ENCODE assay signal across 8 cellular contexts in the genomic region with DNA sequence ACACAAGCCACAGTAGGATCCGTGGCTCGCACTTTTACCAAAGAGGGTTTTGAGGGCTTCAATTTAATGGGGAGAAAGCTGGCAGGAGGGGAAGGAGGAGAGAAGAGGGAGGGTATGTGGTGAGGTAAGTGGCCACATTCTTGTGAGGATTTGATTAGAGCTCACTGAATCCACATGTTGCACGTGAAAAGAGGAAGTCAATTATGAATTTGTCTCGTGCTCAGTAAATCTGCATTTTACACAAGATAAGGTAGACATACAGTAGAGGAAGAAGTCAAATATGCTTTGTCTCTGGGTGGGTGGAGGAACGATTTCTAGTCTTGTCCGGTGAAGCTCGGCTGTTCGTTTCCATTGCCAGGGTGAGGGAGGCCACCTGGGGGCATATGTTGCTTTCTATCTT. TPM values are rescaled to one million over a fixed set of nuclear protein-coding genes. Genes with fewer than 3 reads are reported as not detected.
DNase-seq lines count a peak whose midpoint lies in the region; ATAC-seq and TF ChIP-seq lines count a peak whose summit lies in the region.

No MANE protein-coding gene starts in this region.

- H3K27ac ChIP-seq in iPS-18a (ENCODE audit: low read length): peak overlapping the region; percentile 70
- no peak overlapping the region for H3K27ac ChIP-seq in thyroid gland

- WGBS in thyroid gland, 2 donors: 16 to 20% methylated on average over 8 of the region's 8 CpGs

- TF ChIP-seq POLR2A in thyroid gland (IDR thresholded peaks at IDR 0.05): no peak

- peak overlapping the region; percentile 82 for H3K27ac Mint-ChIP-seq in activated T-cell treated with anti-CD3 and anti-CD28 coated beads, Interleukin-2, amount 50 U/mL, for 24 hours
- peak overlapping the region; percentile 25; the same call in 1 of the 2 replicates for H3K27ac Mint-ChIP-seq in WTC11

- H3K4me3 Mint-ChIP-seq in activated T-cell treated with anti-CD3 and anti-CD28 coated beads, Interleukin-2, amount 50 U/mL, for 24 hours: peak overlapping the region; percentile 84
- H3K4me3 Mint-ChIP-seq in WTC11: peak overlapping the region; percentile 82

- peaks cover 7% of the 10 kb centered on the region for H3K4me1 ChIP-seq in iPS-18a (ENCODE audit: control insufficient read depth, low read depth, low read length)
- H3K4me1 ChIP-seq in thyroid gland: peaks cover 6% of the 10 kb centered on the region in 2 donors

- TF ChIP-seq CTCF in WTC11 (IDR thresholded peaks at IDR 0.05) (no peak), thyroid gland (IDR thresholded peaks at IDR 0.05) (no peak)

- peaks cover 40% of the 10 kb centered on the region for H3K4me1 Mint-ChIP-seq in activated T-cell treated with anti-CD3 and anti-CD28 coated beads, Interleukin-2, amount 50 U/mL, for 24 hours (ENCODE audit: low read depth)
- peaks cover 16% of the 10 kb centered on the region for H3K4me1 Mint-ChIP-seq in WTC11

- no peak for ATAC-seq in WTC11
- no peak for ATAC-seq in GM19467 (IDR thresholded peaks at IDR 0.05; ENCODE audit: unreplicated experiment)
- no peak for ATAC-seq in HG03139 (IDR thresholded peaks at IDR 0.05; ENCODE audit: unreplicated experiment)
- ATAC-seq in HG03097 (IDR thresholded peaks at IDR 0.05; ENCODE audit: low FRiP score, unreplicated experiment): no peak

- H3K4me3 ChIP-seq in iPS-18a (ENCODE audit: low read length) (peak overlapping the region; percentile 76), thyroid gland (replicated peaks in 1 of 3) (peak overlapping the region; percentile 68 to 77 (median 73))

- POLR2A ChIA-PET in WTC11 (lab: Charles Lee): interaction anchor here (1.5 kb wide), 1 partner anchor 11 kb away, joined by 5 read pairs; no protein-coding TSS in a partner anchor

- H3K9me3 ChIP-seq in iPS-18a (ENCODE audit: control insufficient read depth, low read depth, low read length): no peaks in the 10 kb centered on the region
- no peaks in the 10 kb centered on the region for H3K9me3 ChIP-seq in thyroid gland

- H3K36me3 ChIP-seq in iPS-18a (ENCODE audit: control insufficient read depth, low read depth, low read length) (peaks cover 41% of the 10 kb centered on the region), thyroid gland (peaks cover 0 to 13% of the 10 kb centered on the region in 2 donors)

- peak overlapping the region; percentile 96 for H3K9ac ChIP-seq in iPS-18a (ENCODE audit: low read length)

- intact Hi-C loops in thyroid gland (cut with DNase I): no loop called here

- CTCF ChIA-PET in WTC11 (lab: Charles Lee): interaction anchor here (0.6 to 1.9 kb wide), 8 partner anchors 10 to 127 kb away, joined by 3 to 8 read pairs (median 4); a partner anchor contains a TSS

- no peak for DNase-seq in activated T-cell treated with anti-CD3 and anti-CD28 coated beads, Interleukin-2, amount 50 U/mL, for 24 hours
- DNase-seq in activated T-cell treated with anti-CD3 and anti-CD28 coated beads, Interleukin-2, amount 50 U/mL, for 1 hour: no peak
- no peak for DNase-seq in WTC11 (ENCODE audit: low spot score)
- DNase-seq in thyroid gland: no peak

- H3K36me3 Mint-ChIP-seq in activated T-cell treated with anti-CD3 and anti-CD28 coated beads, Interleukin-2, amount 50 U/mL, for 24 hours (ENCODE audit: low read depth): peaks cover 84% of the 10 kb centered on the region
- H3K36me3 Mint-ChIP-seq in WTC11: peaks cover 49% of the 10 kb centered on the region

- peaks cover 7% of the 10 kb centered on the region for H3K9me3 Mint-ChIP-seq in activated T-cell treated with anti-CD3 and anti-CD28 coated beads, Interleukin-2, amount 50 U/mL, for 24 hours
- peaks cover 8% of the 10 kb centered on the region for H3K9me3 Mint-ChIP-seq in WTC11

- no peaks in the 10 kb centered on the region for H3K27me3 ChIP-seq in iPS-18a (ENCODE audit: control insufficient read depth, insufficient read depth, low read length)
- H3K27me3 ChIP-seq in thyroid gland: peaks cover 4% of the 10 kb centered on the region

- peaks cover 14% of the 10 kb centered on the region for H3K27me3 Mint-ChIP-seq in activated T-cell treated with anti-CD3 and anti-CD28 coated beads, Interleukin-2, amount 50 U/mL, for 24 hours
- no peaks in the 10 kb centered on the region; the same call in 1 of the 2 replicates for H3K27me3 Mint-ChIP-seq in WTC11 (ENCODE audit: low read depth)

TF ChIP-seq in WTC11, 78 proteins besides CTCF, POLR2A, EP300 and RAD21:
- TF ChIP-seq ZNF232 (CRISPR knock-in tag; IDR thresholded peaks at IDR 0.05): no peak
- TF ChIP-seq, protein P1, sequence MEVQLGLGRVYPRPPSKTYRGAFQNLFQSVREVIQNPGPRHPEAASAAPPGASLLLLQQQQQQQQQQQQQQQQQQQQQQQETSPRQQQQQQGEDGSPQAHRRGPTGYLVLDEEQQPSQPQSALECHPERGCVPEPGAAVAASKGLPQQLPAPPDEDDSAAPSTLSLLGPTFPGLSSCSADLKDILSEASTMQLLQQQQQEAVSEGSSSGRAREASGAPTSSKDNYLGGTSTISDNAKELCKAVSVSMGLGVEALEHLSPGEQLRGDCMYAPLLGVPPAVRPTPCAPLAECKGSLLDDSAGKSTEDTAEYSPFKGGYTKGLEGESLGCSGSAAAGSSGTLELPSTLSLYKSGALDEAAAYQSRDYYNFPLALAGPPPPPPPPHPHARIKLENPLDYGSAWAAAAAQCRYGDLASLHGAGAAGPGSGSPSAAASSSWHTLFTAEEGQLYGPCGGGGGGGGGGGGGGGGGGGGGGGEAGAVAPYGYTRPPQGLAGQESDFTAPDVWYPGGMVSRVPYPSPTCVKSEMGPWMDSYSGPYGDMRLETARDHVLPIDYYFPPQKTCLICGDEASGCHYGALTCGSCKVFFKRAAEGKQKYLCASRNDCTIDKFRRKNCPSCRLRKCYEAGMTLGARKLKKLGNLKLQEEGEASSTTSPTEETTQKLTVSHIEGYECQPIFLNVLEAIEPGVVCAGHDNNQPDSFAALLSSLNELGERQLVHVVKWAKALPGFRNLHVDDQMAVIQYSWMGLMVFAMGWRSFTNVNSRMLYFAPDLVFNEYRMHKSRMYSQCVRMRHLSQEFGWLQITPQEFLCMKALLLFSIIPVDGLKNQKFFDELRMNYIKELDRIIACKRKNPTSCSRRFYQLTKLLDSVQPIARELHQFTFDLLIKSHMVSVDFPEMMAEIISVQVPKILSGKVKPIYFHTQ (CRISPR knock-in tag; IDR thresholded peaks at IDR 0.05): no peak
- no peak for TF ChIP-seq JAZF1 (CRISPR knock-in tag; IDR thresholded peaks at IDR 0.05)
- no peak for TF ChIP-seq NR2C2 (CRISPR knock-in tag; IDR thresholded peaks at IDR 0.05)
- TF ChIP-seq, protein P2, sequence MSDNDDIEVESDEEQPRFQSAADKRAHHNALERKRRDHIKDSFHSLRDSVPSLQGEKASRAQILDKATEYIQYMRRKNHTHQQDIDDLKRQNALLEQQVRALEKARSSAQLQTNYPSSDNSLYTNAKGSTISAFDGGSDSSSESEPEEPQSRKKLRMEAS (CRISPR knock-in tag; IDR thresholded peaks at IDR 0.05): no peak
- no peak for TF ChIP-seq NFE2L1 (CRISPR knock-in tag; IDR thresholded peaks at IDR 0.05)
- TF ChIP-seq, protein P3, sequence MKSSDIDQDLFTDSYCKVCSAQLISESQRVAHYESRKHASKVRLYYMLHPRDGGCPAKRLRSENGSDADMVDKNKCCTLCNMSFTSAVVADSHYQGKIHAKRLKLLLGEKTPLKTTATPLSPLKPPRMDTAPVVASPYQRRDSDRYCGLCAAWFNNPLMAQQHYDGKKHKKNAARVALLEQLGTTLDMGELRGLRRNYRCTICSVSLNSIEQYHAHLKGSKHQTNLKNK (CRISPR knock-in tag; IDR thresholded peaks at IDR 0.05): no peak
- TF ChIP-seq TCF7 (CRISPR knock-in tag; IDR thresholded peaks at IDR 0.05; ENCODE audit: low read depth): no peak
- no peak for TF ChIP-seq OVOL2 (CRISPR knock-in tag; IDR thresholded peaks at IDR 0.05; ENCODE audit: borderline replicate concordance)
- TF ChIP-seq CREB1 (CRISPR knock-in tag; IDR thresholded peaks at IDR 0.05): no peak
- TF ChIP-seq RORB (CRISPR knock-in tag; IDR thresholded peaks at IDR 0.05): no peak
- TF ChIP-seq RELA (CRISPR knock-in tag; IDR thresholded peaks at IDR 0.05; ENCODE audit: borderline replicate concordance): no peak
- TF ChIP-seq, protein P4, sequence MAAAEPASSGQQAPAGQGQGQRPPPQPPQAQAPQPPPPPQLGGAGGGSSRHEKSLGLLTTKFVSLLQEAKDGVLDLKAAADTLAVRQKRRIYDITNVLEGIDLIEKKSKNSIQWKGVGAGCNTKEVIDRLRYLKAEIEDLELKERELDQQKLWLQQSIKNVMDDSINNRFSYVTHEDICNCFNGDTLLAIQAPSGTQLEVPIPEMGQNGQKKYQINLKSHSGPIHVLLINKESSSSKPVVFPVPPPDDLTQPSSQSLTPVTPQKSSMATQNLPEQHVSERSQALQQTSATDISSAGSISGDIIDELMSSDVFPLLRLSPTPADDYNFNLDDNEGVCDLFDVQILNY (CRISPR knock-in tag; IDR thresholded peaks at IDR 0.05): no peak
- TF ChIP-seq MYBL2 (CRISPR knock-in tag; IDR thresholded peaks at IDR 0.05): no peak
- TF ChIP-seq, protein P5, sequence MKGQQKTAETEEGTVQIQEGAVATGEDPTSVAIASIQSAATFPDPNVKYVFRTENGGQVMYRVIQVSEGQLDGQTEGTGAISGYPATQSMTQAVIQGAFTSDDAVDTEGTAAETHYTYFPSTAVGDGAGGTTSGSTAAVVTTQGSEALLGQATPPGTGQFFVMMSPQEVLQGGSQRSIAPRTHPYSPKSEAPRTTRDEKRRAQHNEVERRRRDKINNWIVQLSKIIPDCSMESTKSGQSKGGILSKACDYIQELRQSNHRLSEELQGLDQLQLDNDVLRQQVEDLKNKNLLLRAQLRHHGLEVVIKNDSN (CRISPR knock-in tag; IDR thresholded peaks at IDR 0.05): no peak
- TF ChIP-seq, protein P6, sequence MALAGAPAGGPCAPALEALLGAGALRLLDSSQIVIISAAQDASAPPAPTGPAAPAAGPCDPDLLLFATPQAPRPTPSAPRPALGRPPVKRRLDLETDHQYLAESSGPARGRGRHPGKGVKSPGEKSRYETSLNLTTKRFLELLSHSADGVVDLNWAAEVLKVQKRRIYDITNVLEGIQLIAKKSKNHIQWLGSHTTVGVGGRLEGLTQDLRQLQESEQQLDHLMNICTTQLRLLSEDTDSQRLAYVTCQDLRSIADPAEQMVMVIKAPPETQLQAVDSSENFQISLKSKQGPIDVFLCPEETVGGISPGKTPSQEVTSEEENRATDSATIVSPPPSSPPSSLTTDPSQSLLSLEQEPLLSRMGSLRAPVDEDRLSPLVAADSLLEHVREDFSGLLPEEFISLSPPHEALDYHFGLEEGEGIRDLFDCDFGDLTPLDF (CRISPR knock-in tag; IDR thresholded peaks at IDR 0.05): no peak
- TF ChIP-seq TEAD4 (CRISPR knock-in tag; IDR thresholded peaks at IDR 0.05): no peak

RNA-seq across cellular contexts. Expression of a gene that starts 0.9 kb away (rescaled TPM):
- total RNA-seq in WTC11 (2021) (19.2 to 23.1 TPM (median 21.7 TPM) in 3 replicates), thyroid gland (10 to 100 TPM in 2 of 4 donors, 1 to 10 TPM in 2; 7.5 to 13.7 (median 9.6) TPM)

RNA-seq across cellular contexts. Expression of a gene that starts 5.0 kb away (rescaled TPM):
- total RNA-seq in WTC11 (2021): 0.20 to 0.25 TPM (median 0.23 TPM) in 3 replicates
- 1 to 10 TPM in 1 of 4 donors, under 1 TPM in 3; 0.11 to 1.7 (median 0.39) TPM for total RNA-seq in thyroid gland

RNA-seq across cellular contexts. Expression of a gene that starts 32.5 kb away (rescaled TPM):
- total RNA-seq in WTC11 (2021): 0.39 to 0.71 TPM (median 0.66 TPM) in 3 replicates
- 10 to 100 TPM in 3 of 4 donors, 1 to 10 TPM in 1; 9.5 to 14.1 (median 12.1) TPM for total RNA-seq in thyroid gland
